ENCODE assay signal across 8 cellular contexts in the genomic region with DNA sequence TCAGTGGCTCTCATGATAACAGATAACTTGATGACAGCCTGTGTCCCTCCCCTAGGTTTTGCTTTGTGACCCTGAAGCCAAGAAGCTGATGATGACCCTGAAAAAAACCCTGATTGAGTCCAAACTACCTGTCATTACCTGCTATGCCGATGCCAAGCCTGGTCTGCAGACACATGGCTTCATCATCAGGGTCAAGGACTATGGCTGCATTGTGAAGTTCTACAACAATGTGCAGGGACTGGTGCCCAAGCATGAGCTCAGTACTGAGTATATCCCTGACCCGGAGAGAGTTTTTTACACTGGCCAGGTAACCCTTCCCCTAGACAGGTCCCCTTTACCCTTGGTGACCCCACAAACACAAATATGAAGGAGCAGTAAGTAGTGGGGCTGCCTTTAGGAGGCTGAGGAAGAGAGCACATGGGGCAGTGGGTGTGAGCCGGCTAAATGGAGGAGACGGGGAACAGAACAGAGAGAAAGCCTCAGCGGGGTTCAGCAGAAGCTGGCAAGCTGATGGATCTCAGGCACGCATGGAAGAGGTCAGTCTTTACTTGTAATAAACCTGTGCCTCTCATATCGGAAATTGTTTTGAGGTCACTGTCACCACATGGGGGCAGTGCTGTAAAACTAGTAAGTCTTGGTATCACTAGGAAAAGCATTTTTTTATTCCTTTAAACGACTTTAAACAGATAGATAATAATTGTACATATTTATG. TPM values are rescaled to one million over a fixed set of nuclear protein-coding genes. Genes with fewer than 3 reads are reported as not detected.
A peak's percentile ranks its signal among the peaks of the same experiment; 100 is the strongest.
DNase-seq lines count a peak whose midpoint lies in the region; ATAC-seq and TF ChIP-seq lines count a peak whose summit lies in the region.

No MANE protein-coding gene starts in this region.

- no peaks in the 10 kb centered on the region for H3K9me3 ChIP-seq in cardiac muscle cell (ENCODE audit: low read depth)

- H3K4me3 ChIP-seq in cardiac muscle cell (no peak overlapping the region), retinal pigment epithelial cell (ENCODE audit: low read length) (no peak overlapping the region)

- DNase-seq in CMK (ENCODE audit: low read depth): peak; percentile 44
- peak; percentile 36 for DNase-seq in HEK293T (ENCODE audit: extremely low spot score)
- peak; percentile 58 for DNase-seq in RPMI8226
- peak; percentile 81 for DNase-seq in activated naive CD4-positive, alpha-beta T cell treated with anti-CD3 and anti-CD28 coated beads, Interleukin-2, amount 10 ng/mL, durations not matched to agents 7 days and 5 days
- DNase-seq in cardiac muscle cell (ENCODE audit: low read depth in 1 of 2, low spot score in 1 of 2): peak; percentile 66 to 82
- DNase-seq in retinal pigment epithelial cell (ENCODE audit: low read depth): no peak

- no peak for ATAC-seq in HG03280 (IDR thresholded peaks at IDR 0.05; ENCODE audit: unreplicated experiment)
- no peak for ATAC-seq in HG03520 (IDR thresholded peaks at IDR 0.05; ENCODE audit: unreplicated experiment)

- POLR2A ChIA-PET in HEK293T (lab: Yijun Ruan, JAX): no interaction called here

- CTCF ChIA-PET in HEK293T (lab: Yijun Ruan, JAX): interaction anchor here (0.5 to 0.9 kb wide), 5 partner anchors 9 to 85 kb away, joined by 3 to 7 read pairs (median 4); no protein-coding TSS in a partner anchor
- CTCF ChIA-PET in activated naive CD4-positive, alpha-beta T cell treated with anti-CD3 and anti-CD28 coated beads, Interleukin-2, amount 10 ng/mL, durations not matched to agents 7 days and 5 days (lab: Charles Lee): interaction anchor here (0.6 to 9.3 kb wide), 18 partner anchors 8 to 185 kb away, joined by 3 to 176 read pairs (median 6); a partner anchor contains a TSS

- peaks cover 65% of the 10 kb centered on the region for H3K36me3 Mint-ChIP-seq in activated naive CD4-positive, alpha-beta T cell treated with anti-CD3 and anti-CD28 coated beads, Interleukin-2, amount 10 ng/mL, durations not matched to agents 7 days and 5 days

- H3K27ac ChIP-seq in cardiac muscle cell: no peak overlapping the region

- no peaks in the 10 kb centered on the region for H3K27me3 ChIP-seq in cardiac muscle cell

- H3K4me3 Mint-ChIP-seq in activated naive CD4-positive, alpha-beta T cell treated with anti-CD3 and anti-CD28 coated beads, Interleukin-2, amount 10 ng/mL, durations not matched to agents 7 days and 5 days: no peak overlapping the region

- no peaks in the 10 kb centered on the region for H3K9me3 Mint-ChIP-seq in activated naive CD4-positive, alpha-beta T cell treated with anti-CD3 and anti-CD28 coated beads, Interleukin-2, amount 10 ng/mL, durations not matched to agents 7 days and 5 days

- H3K27ac Mint-ChIP-seq in activated naive CD4-positive, alpha-beta T cell treated with anti-CD3 and anti-CD28 coated beads, Interleukin-2, amount 10 ng/mL, durations not matched to agents 7 days and 5 days: no peak overlapping the region

- peaks cover 77% of the 10 kb centered on the region for H3K36me3 ChIP-seq in cardiac muscle cell

- no peaks in the 10 kb centered on the region for H3K4me1 ChIP-seq in cardiac muscle cell (ENCODE audit: low read depth)

- H3K27me3 Mint-ChIP-seq in activated naive CD4-positive, alpha-beta T cell treated with anti-CD3 and anti-CD28 coated beads, Interleukin-2, amount 10 ng/mL, durations not matched to agents 7 days and 5 days: no peaks in the 10 kb centered on the region

- H3K4me1 Mint-ChIP-seq in activated naive CD4-positive, alpha-beta T cell treated with anti-CD3 and anti-CD28 coated beads, Interleukin-2, amount 10 ng/mL, durations not matched to agents 7 days and 5 days: peaks cover 10% of the 10 kb centered on the region

- peak; percentile 58 for TF ChIP-seq CTCF in cardiac muscle cell (IDR thresholded peaks at IDR 0.05; ENCODE audit: low read depth, low read length)
- peak; percentile 60 for TF ChIP-seq CTCF in retinal pigment epithelial cell (conservative IDR thresholded peaks at IDR 0.05; ENCODE audit: low read depth, low read length)

TF ChIP-seq in HEK293T, 16 proteins besides CTCF, POLR2A, EP300 and RAD21:
- TF ChIP-seq CTBP1 (IDR thresholded peaks at IDR 0.05; ENCODE audit: borderline replicate concordance) (no peak), ARNT (IDR thresholded peaks at IDR 0.05) (no peak), FOXM1 (IDR thresholded peaks at IDR 0.05; ENCODE audit: borderline replicate concordance) (no peak), TARDBP (IDR thresholded peaks at IDR 0.05) (no peak), FOXA1 (IDR thresholded peaks at IDR 0.05) (no peak), SP1 (IDR thresholded peaks at IDR 0.05) (no peak), BHLHE40 (IDR thresholded peaks at IDR 0.05; ENCODE audit: borderline replicate concordance) (no peak), ZNF384 (IDR thresholded peaks at IDR 0.05) (no peak), ELF4 (IDR thresholded peaks at IDR 0.05) (no peak), HDGF (IDR thresholded peaks at IDR 0.05; ENCODE audit: borderline replicate concordance) (no peak), FOXK2 (IDR thresholded peaks at IDR 0.05) (no peak), SUZ12 (IDR thresholded peaks at IDR 0.05) (no peak), LEF1 (IDR thresholded peaks at IDR 0.05; ENCODE audit: borderline replicate concordance) (no peak)
- TF ChIP-seq, protein P1, sequence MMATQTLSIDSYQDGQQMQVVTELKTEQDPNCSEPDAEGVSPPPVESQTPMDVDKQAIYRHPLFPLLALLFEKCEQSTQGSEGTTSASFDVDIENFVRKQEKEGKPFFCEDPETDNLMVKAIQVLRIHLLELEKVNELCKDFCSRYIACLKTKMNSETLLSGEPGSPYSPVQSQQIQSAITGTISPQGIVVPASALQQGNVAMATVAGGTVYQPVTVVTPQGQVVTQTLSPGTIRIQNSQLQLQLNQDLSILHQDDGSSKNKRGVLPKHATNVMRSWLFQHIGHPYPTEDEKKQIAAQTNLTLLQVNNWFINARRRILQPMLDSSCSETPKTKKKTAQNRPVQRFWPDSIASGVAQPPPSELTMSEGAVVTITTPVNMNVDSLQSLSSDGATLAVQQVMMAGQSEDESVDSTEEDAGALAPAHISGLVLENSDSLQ (IDR thresholded peaks at IDR 0.05): no peak
TF ChIP-seq in HEK293T: peak in this region for 0.

RNA-seq across cellular contexts. Expression of a gene that starts 20.2 kb away (rescaled TPM):
- total RNA-seq in cardiac muscle cell: 20.4 and 30.3 TPM in 2 replicates
- 17.9 and 20.1 TPM in 2 replicates for polyA plus RNA-seq in cardiac muscle cell

RNA-seq across cellular contexts. Expression of a gene that starts 20.3 kb away (rescaled TPM):
- total RNA-seq in cardiac muscle cell: 81.4 and 282 TPM in 2 replicates
- 663 and 909 TPM in 2 replicates for polyA plus RNA-seq in cardiac muscle cell

RNA-seq across cellular contexts. Expression of a gene that starts 35.6 kb away (rescaled TPM):
- total RNA-seq in cardiac muscle cell: 0.95 and 3.7 TPM in 2 replicates
- polyA plus RNA-seq in cardiac muscle cell: 1.1 TPM in 2 replicates

RNA-seq across cellular contexts. Expression of a gene that starts 42.1 kb away (rescaled TPM):
- total RNA-seq in cardiac muscle cell: 0.11 TPM in 1 of 2 replicates, not detected in the other
- not detected in 2 replicates for polyA plus RNA-seq in cardiac muscle cell

RNA-seq across cellular contexts. Expression of a gene that starts 48.8 kb away (rescaled TPM):
- total RNA-seq in cardiac muscle cell: 4.7 and 7.1 TPM in 2 replicates
- polyA plus RNA-seq in cardiac muscle cell: 4.6 TPM in 2 replicates
